In genomic region chr20:50270569-50270968, GRCh38 we compare ENCODE assay signal across 18 cellular contexts.
DNase-seq lines count a peak whose midpoint lies in the region; ATAC-seq and TF ChIP-seq lines count a peak whose summit lies in the region.
"Had no signal": no experiment of that assay in that cellular context is flagged by ENCODE, and none has a peak within 500 bp of the region (broad histone marks: within the 10 kb centered on the region; RNA-seq: fewer than 3 reads in every experiment).

No MANE protein-coding gene starts in this region.

- no peaks in the 10 kb centered on the region for H3K36me3 Mint-ChIP-seq in nephron progenitor cell (ENCODE audit: low read depth)
- H3K36me3 Mint-ChIP-seq: neural progenitor cell had no signal

- TF ChIP-seq CTCF in nephron progenitor cell (IDR thresholded peaks at IDR 0.05), result no peak

- H3K27ac Mint-ChIP-seq in nephron progenitor cell, result peak overlapping the region; percentile 45
- H3K27ac Mint-ChIP-seq: CD4-positive, alpha-beta T cell; endodermal cell had no signal

- no peak overlapping the region for H3K4me3 Mint-ChIP-seq in nephron progenitor cell
- H3K4me3 Mint-ChIP-seq: CD4-positive, alpha-beta T cell; endodermal cell; neural progenitor cell had no signal

- no peaks in the 10 kb centered on the region for H3K9me3 Mint-ChIP-seq in nephron progenitor cell
- H3K9me3 Mint-ChIP-seq: CD4-positive, alpha-beta T cell; endodermal cell; neural progenitor cell had no signal

- H3K4me1 Mint-ChIP-seq in nephron progenitor cell, result peaks cover 31% of the 10 kb centered on the region

- peak; percentile 48 for DNase-seq in DMS53 (lab: John Stamatoyannopoulos, UW)
- no peak for DNase-seq in DMS53 treated with DMSO at 0.1 percent for 48 hours (lab: John Stamatoyannopoulos, UW; ENCODE audit: unreplicated experiment)
- DNase-seq in Kasumi-1 (lab: John Stamatoyannopoulos, UW), result peak; percentile 32 to 59
- peak; percentile 63 for DNase-seq in Right ventricle myocardium superior
- no peak for DNase-seq in nephron progenitor cell
- no peak for DNase-seq in activated CD4-positive, CD25-positive, alpha-beta regulatory T cell treated with anti-CD3 and anti-CD28 coated beads, Interleukin-2, amount 50 U/mL, for 72 hours
- no peak for DNase-seq in AG08396 (ENCODE audit: low spot score)
- DNase-seq in EL, result no peak
- DNase-seq: activated CD4-positive, alpha-beta T cell treated with anti-CD3 and anti-CD28 coated beads for 48 hours; activated T-cell treated with anti-CD3 and anti-CD28 coated beads, Interleukin-2, amount 50 U/mL, for 1 hour; CD4-positive, alpha-beta T cell; endodermal cell; NCI-H146; stimulated activated CD4-positive, alpha-beta T cell treated with anti-CD3 and anti-CD28 coated beads, Interleukin-4, amount 100 ng/mL, for 24 hours; T1000 had no signal

- peak; percentile 8 for ATAC-seq in Right ventricle myocardium superior (ENCODE audit: poor library complexity)
- ATAC-seq: K562, sciatic nerve had no signal

- H3K27me3 Mint-ChIP-seq in nephron progenitor cell (ENCODE audit: low read depth, poor library complexity), result peaks cover 16% of the 10 kb centered on the region

- intact Hi-C loops in Right ventricle myocardium superior (cut with DNase I), result loop anchor here (5.0 kb wide), 1 partner anchor 78 kb away; the partner anchor contains the start of gene CEBPB

Comparison
In these comparisons a context has a peak if more than half of its experiments do, and no peak if none do; other contexts are left out.
1. DNase-seq: peak in DMS53 (single experiment), Kasumi-1 (2 of 2) and Right ventricle myocardium superior (single experiment); none in DMS53 treated with DMSO at 0.1 percent for 48 hours (single experiment), nephron progenitor cell (single experiment), activated CD4-positive, CD25-positive, alpha-beta regulatory T cell treated with anti-CD3 and anti-CD28 coated beads, Interleukin-2, amount 50 U/mL, for 72 hours (single experiment), AG08396 (single experiment) and EL (single experiment).